In the genomic region with DNA sequence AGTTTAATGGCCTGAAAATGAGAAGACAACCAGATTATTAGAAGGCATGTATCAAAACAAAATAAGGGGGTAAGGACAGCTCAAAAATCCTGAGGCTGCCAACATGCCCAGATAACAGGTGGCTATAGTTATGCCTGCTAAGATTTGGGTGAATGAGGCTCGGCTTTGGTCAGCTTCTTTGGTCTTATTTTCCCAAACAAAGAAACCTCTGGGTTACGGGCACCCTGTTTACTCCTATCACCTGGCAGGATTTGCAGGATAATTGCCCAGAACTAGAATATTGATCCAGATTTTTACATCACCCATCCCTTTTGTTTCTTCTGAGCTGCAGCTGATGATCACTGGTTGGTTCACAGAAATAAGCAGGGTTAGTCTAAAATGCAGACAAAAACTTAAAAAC, we compare ENCODE assay signal across 6 cellular contexts.
"Had no signal": no experiment of that assay in that cellular context is flagged by ENCODE, and none has a peak within 500 bp of the region (broad histone marks: within the 10 kb centered on the region; RNA-seq: fewer than 3 reads in every experiment).

No MANE protein-coding gene starts in this region.

- H3K4me3 ChIP-seq: K562 had no signal

- H3K4me1 Mint-ChIP-seq: IgD-negative memory B cell had no signal

- FAIRE-seq: HTR-8/SVneo, K562 had no signal

- ATAC-seq: K562 had no signal

- H3K27ac ChIP-seq: HL-60 had no signal

- DNase-seq: IMR-90, KBM-7 had no signal

- H3K27me3 Mint-ChIP-seq: IgD-negative memory B cell had no signal

- H3K27ac Mint-ChIP-seq: IgD-negative memory B cell had no signal

- H3K4me3 Mint-ChIP-seq: IgD-negative memory B cell had no signal
